In genomic region chr3:48617559-48617958, GRCh38 we compare ENCODE assay signal across 16 cellular contexts. TPM values are rescaled to one million over a fixed set of nuclear protein-coding genes. Genes with fewer than 3 reads are reported as not detected.
A peak's percentile ranks its signal among the peaks of the same experiment; 100 is the strongest.
DNase-seq lines count a peak whose midpoint lies in the region; ATAC-seq and TF ChIP-seq lines count a peak whose summit lies in the region.
"Had no signal": no experiment of that assay in that cellular context is flagged by ENCODE, and none has a peak within 500 bp of the region (broad histone marks: within the 10 kb centered on the region; RNA-seq: fewer than 3 reads in every experiment).

No MANE protein-coding gene starts in this region.

- peak overlapping the region; percentile 74 for H3K27ac ChIP-seq in colonic mucosa
- peak overlapping the region; percentile 86 to 93 for H3K27ac ChIP-seq in tibial artery
- H3K27ac ChIP-seq: right atrium auricular region had no signal

- H3K9me3 ChIP-seq in colonic mucosa (peaks cover 4% of the 10 kb centered on the region), tibial artery (peaks cover 0 to 18% (median 13%) of the 10 kb centered on the region in 3 donors)

- H3K4me1 ChIP-seq in colonic mucosa (peaks cover 12% of the 10 kb centered on the region), tibial artery (peaks cover 0 to 47% (median 30%) of the 10 kb centered on the region in 4 donors)
- H3K4me1 ChIP-seq: right atrium auricular region had no signal

- H3K4me3 ChIP-seq in colonic mucosa = no peak overlapping the region
- H3K4me3 ChIP-seq in tibial artery = no peak overlapping the region
- H3K4me3 ChIP-seq: right atrium auricular region had no signal

- H3K27me3 ChIP-seq in colonic mucosa (no peaks in the 10 kb centered on the region), tibial artery (no peaks in the 10 kb centered on the region)
- H3K27me3 ChIP-seq: right atrium auricular region had no signal

- H3K27ac Mint-ChIP-seq in mesothelial cell of epicardium = no peak overlapping the region
- H3K27ac Mint-ChIP-seq: activated T-helper 1 cell treated with anti-CD3 and anti-CD28 coated beads, Interleukin-12 subunit alpha, Interleukin-12 subunit beta, Interleukin-2, Interleukin-4 antibody, amounts not matched to agents 30 ng/mL and 10 ng/mL and 1 ng/mL, durations not matched to agents 14 hours and 24 hours and 36 hours; stimulated activated effector memory CD8-positive, alpha-beta T cell treated with anti-CD3 and anti-CD28 coated beads, Interleukin-12 subunit alpha, Interleukin-12 subunit beta, amount 100 ng/mL, for 72 hours had no signal

- TF ChIP-seq CTCF in colonic mucosa (IDR thresholded peaks at IDR 0.05) = no peak
- TF ChIP-seq CTCF in tibial artery (IDR thresholded peaks at IDR 0.05) = no peak
- TF ChIP-seq CTCF in mesothelial cell of epicardium (IDR thresholded peaks at IDR 0.05; ENCODE audit: unreplicated experiment) = no peak

- H3K36me3 Mint-ChIP-seq in mesothelial cell of epicardium = peaks cover 12% of the 10 kb centered on the region
- H3K36me3 Mint-ChIP-seq: stimulated activated effector memory CD8-positive, alpha-beta T cell treated with anti-CD3 and anti-CD28 coated beads, Interleukin-12 subunit alpha, Interleukin-12 subunit beta, amount 100 ng/mL, for 72 hours had no signal

- intact Hi-C loops in colonic mucosa (cut with DNase I) (no loop called here), tibial artery (cut with DNase I; ENCODE audit: low total_unique reads) (no loop called here)

- no peaks in the 10 kb centered on the region for H3K27me3 Mint-ChIP-seq in mesothelial cell of epicardium (ENCODE audit: low read depth)

- no peak overlapping the region for H3K4me3 Mint-ChIP-seq in mesothelial cell of epicardium
- H3K4me3 Mint-ChIP-seq: activated T-helper 1 cell treated with anti-CD3 and anti-CD28 coated beads, Interleukin-12 subunit alpha, Interleukin-12 subunit beta, Interleukin-2, Interleukin-4 antibody, amounts not matched to agents 30 ng/mL and 10 ng/mL and 1 ng/mL, durations not matched to agents 14 hours and 24 hours and 36 hours; stimulated activated effector memory CD8-positive, alpha-beta T cell treated with anti-CD3 and anti-CD28 coated beads, Interleukin-12 subunit alpha, Interleukin-12 subunit beta, amount 100 ng/mL, for 72 hours had no signal

- H3K36me3 ChIP-seq in colonic mucosa (no peaks in the 10 kb centered on the region), tibial artery (peaks cover 5 to 10% (median 6%) of the 10 kb centered on the region in 3 donors)
- H3K36me3 ChIP-seq: right atrium auricular region had no signal

- H3K9ac ChIP-seq in colonic mucosa (ENCODE audit: low read depth in 2 of 2, low read length in 2 of 2) = no peak overlapping the region

- ATAC-seq in GM18517 (IDR thresholded peaks at IDR 0.05; ENCODE audit: unreplicated experiment) = no peak
- ATAC-seq: activated naive CD4-positive, alpha-beta T cell treated with anti-CD3 and anti-CD28 coated beads, Interleukin-2, amount 50 U/mL, for 72 hours; stimulated activated effector memory CD8-positive, alpha-beta T cell treated with anti-CD3 and anti-CD28 coated beads, Interleukin-12 subunit alpha, Interleukin-12 subunit beta, amount 100 ng/mL, for 72 hours had no signal

- peaks cover 7% of the 10 kb centered on the region for H3K9me3 Mint-ChIP-seq in mesothelial cell of epicardium

- DNase-seq in MV-4-11 (lab: John Stamatoyannopoulos, UW) (peak; percentile 32), colonic mucosa (no peak), tibial artery (no peak), mesothelial cell of epicardium (ENCODE audit: low spot score in 2 of 2, unreplicated experiment in 2 of 2) (no peak)
- DNase-seq: H7, NCI-H1092 treated with DMSO at 0.1 percent for 48 hours, NCI-H2029 treated with DMSO at 0.1 percent for 48 hours, NCI-H524 treated with DMSO at 0.1 percent for 48 hours had no signal

- H3K4me1 Mint-ChIP-seq in mesothelial cell of epicardium = no peaks in the 10 kb centered on the region

RNA-seq across cellular contexts. Expression of gene TMEM89, which starts 4.0 kb away (rescaled TPM):
- total RNA-seq in colonic mucosa (under 1 TPM in 1 of 2 donors, not detected in 1; 0.42 TPM), mesothelial cell of epicardium (0.84 TPM in 1 of 3 replicates, not detected in the others)
- total RNA-seq: activated T-helper 1 cell treated with anti-CD3 and anti-CD28 coated beads, Interleukin-12 subunit alpha, Interleukin-12 subunit beta, Interleukin-2, Interleukin-4 antibody, amounts not matched to agents 30 ng/mL and 10 ng/mL and 1 ng/mL, durations not matched to agents 14 hours and 24 hours and 36 hours; fibroblast of villous mesenchyme; H7; HT-29; lower leg skin; right atrium auricular region had no signal

RNA-seq across cellular contexts. Expression of gene UQCRC1, which starts 8.1 kb away (rescaled TPM):
- total RNA-seq in colonic mucosa (100 to 1,000 TPM; 682 to 753 TPM), mesothelial cell of epicardium (161 to 171 TPM (median 164 TPM) in 3 replicates)

RNA-seq across cellular contexts. Expression of gene SLC26A6, which starts 17.7 kb away (rescaled TPM):
- total RNA-seq in colonic mucosa (100 to 1,000 TPM in 1 of 2 donors, 10 to 100 TPM in 1; 94.9 to 112 TPM), mesothelial cell of epicardium (18.0 to 22.7 TPM (median 21.6 TPM) in 3 replicates)

RNA-seq across cellular contexts. Expression of gene COL7A1, which starts 22.4 kb away (rescaled TPM):
- total RNA-seq in colonic mucosa = 1 to 10 TPM; 3.8 to 5.1 TPM
- total RNA-seq in mesothelial cell of epicardium = 14.1 to 19.2 TPM (median 15.0 TPM) in 3 replicates

RNA-seq across cellular contexts. Expression of gene CELSR3, which starts 45.1 kb away (rescaled TPM):
- total RNA-seq in colonic mucosa (1 to 10 TPM; 1.3 to 2.0 TPM), mesothelial cell of epicardium (5.0 to 5.6 TPM (median 5.2 TPM) in 3 replicates)
